In genomic region chr15:44682809-44683682, GRCh38 we compare ENCODE assay signal across 1 cellular context.
TF ChIP-seq lines count a peak whose summit lies in the region.

No MANE protein-coding gene starts in this region.

TF ChIP-seq in GM12878, 131 proteins besides CTCF, POLR2A, EP300 and RAD21:
- TF ChIP-seq IKZF1 (conservative IDR thresholded peaks at IDR 0.05) (0 out of 2 replicates have a peak, but pooled peaks have one; percentile 28), MLLT1 (IDR thresholded peaks at IDR 0.05) (0 out of 2 replicates have a peak, but pooled peaks have one; percentile 45), EGR1 (IDR thresholded peaks at IDR 0.05; ENCODE audit: borderline replicate concordance in 1 of 2, low read depth in 2 of 2, low read length in 2 of 2) (peak in 1 of 2 experiments; percentile 29; a peak in 1 of 3 replicates), PML (IDR thresholded peaks at IDR 0.05; ENCODE audit: low read length) (0 out of 2 replicates have a peak, but pooled peaks have one; percentile 30), NBN (IDR thresholded peaks at IDR 0.05) (peak; percentile 59; the same call in 1 of the 2 replicates), HDGF (IDR thresholded peaks at IDR 0.05) (peak; percentile 38; the same call in 1 of the 2 replicates), IKZF2 (IDR thresholded peaks at IDR 0.05) (peak in 1 of 2 experiments; percentile 23; a peak in 2 of 4 replicates), NR2F1 (conservative IDR thresholded peaks at IDR 0.05) (peak; percentile 10; the same call in 1 of the 2 replicates), RUNX3 (IDR thresholded peaks at IDR 0.05; ENCODE audit: low read length) (peak; percentile 48; the same call in 1 of the 2 replicates), DPF2 (IDR thresholded peaks at IDR 0.05) (0 out of 2 replicates have a peak, but pooled peaks have one; percentile 13), CREM (IDR thresholded peaks at IDR 0.05; ENCODE audit: low read depth) (0 out of 2 replicates have a peak, but pooled peaks have one; percentile 21), FOXK2 (IDR thresholded peaks at IDR 0.05) (peak; percentile 89), CHD2 (IDR thresholded peaks at IDR 0.05; ENCODE audit: borderline replicate concordance, low read depth, low read length) (peak; percentile 45; the same call in 1 of the 2 replicates), CREB1 (IDR thresholded peaks at IDR 0.05; ENCODE audit: low read depth) (0 out of 2 replicates have a peak, but pooled peaks have one; percentile 19), ATF7 (IDR thresholded peaks at IDR 0.05; ENCODE audit: low read depth) (0 out of 2 replicates have a peak, but pooled peaks have one; percentile 32), GATAD2B (conservative IDR thresholded peaks at IDR 0.05; ENCODE audit: low read depth) (0 out of 2 replicates have a peak, but pooled peaks have one; percentile 39), RELB (IDR thresholded peaks at IDR 0.05; ENCODE audit: low read depth) (peak; percentile 46), MEF2B (IDR thresholded peaks at IDR 0.05; ENCODE audit: partially characterized antibody, poor library complexity, severe bottlenecking) (peak; percentile 24)
- TF ChIP-seq, protein P1, sequence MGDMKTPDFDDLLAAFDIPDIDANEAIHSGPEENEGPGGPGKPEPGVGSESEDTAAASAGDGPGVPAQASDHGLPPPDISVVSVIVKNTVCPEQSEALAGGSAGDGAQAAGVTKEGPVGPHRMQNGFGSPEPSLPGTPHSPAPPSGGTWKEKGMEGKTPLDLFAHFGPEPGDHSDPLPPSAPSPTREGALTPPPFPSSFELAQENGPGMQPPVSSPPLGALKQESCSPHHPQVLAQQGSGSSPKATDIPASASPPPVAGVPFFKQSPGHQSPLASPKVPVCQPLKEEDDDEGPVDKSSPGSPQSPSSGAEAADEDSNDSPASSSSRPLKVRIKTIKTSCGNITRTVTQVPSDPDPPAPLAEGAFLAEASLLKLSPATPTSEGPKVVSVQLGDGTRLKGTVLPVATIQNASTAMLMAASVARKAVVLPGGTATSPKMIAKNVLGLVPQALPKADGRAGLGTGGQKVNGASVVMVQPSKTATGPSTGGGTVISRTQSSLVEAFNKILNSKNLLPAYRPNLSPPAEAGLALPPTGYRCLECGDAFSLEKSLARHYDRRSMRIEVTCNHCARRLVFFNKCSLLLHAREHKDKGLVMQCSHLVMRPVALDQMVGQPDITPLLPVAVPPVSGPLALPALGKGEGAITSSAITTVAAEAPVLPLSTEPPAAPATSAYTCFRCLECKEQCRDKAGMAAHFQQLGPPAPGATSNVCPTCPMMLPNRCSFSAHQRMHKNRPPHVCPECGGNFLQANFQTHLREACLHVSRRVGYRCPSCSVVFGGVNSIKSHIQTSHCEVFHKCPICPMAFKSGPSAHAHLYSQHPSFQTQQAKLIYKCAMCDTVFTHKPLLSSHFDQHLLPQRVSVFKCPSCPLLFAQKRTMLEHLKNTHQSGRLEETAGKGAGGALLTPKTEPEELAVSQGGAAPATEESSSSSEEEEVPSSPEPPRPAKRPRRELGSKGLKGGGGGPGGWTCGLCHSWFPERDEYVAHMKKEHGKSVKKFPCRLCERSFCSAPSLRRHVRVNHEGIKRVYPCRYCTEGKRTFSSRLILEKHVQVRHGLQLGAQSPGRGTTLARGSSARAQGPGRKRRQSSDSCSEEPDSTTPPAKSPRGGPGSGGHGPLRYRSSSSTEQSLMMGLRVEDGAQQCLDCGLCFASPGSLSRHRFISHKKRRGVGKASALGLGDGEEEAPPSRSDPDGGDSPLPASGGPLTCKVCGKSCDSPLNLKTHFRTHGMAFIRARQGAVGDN (IDR thresholded peaks at IDR 0.05), result peak; percentile 48; the same call in 1 of the 2 replicates
